Comparison of ENCODE assay signal across 10 cellular contexts in genomic region chr21:42737969-42738590, GRCh38.
DNase-seq lines count a peak whose midpoint lies in the region; ATAC-seq, FAIRE-seq and TF ChIP-seq lines count a peak whose summit lies in the region.
"Had no signal": no experiment of that assay in that cellular context is flagged by ENCODE, and none has a peak within 500 bp of the region (broad histone marks: within the 10 kb centered on the region; RNA-seq: fewer than 3 reads in every experiment).

No MANE protein-coding gene starts in this region.

- POLR2A ChIA-PET in CD4-positive, alpha-beta T cell (lab: Charles Lee), result interaction anchor here (0.7 to 2.8 kb wide), 13 partner anchors 9 to 155 kb away, joined by 3 to 69 read pairs (median 4); partner anchors contain the start of genes NDUFV3 and PDE9A
- POLR2A ChIA-PET in T-cell (lab: Charles Lee), result no interaction called here
- POLR2A ChIA-PET in endothelial cell of umbilical vein (lab: Charles Lee), result no interaction called here

- H3F3A ChIP-seq in neural progenitor cell (ENCODE audit: low read depth), result no peaks in the 10 kb centered on the region

- H3K4me2 ChIP-seq in endothelial cell of umbilical vein (ENCODE audit: insufficient read depth, low read length) (no peak overlapping the region), neural progenitor cell (no peak overlapping the region)

- BruUV-seq in endothelial cell of umbilical vein (replicated peaks; lab: Mats Ljungman, UMichigan), result no TSS peak

- peak overlapping the region; percentile 97 for H3K27ac Mint-ChIP-seq in CD4-positive, alpha-beta T cell
- peak overlapping the region; percentile 100 for H3K27ac Mint-ChIP-seq in T-cell
- H3K27ac Mint-ChIP-seq in neural progenitor cell, result peak overlapping the region; percentile 91
- H3K27ac Mint-ChIP-seq in osteocyte (ENCODE audit: unreplicated experiment), result no peak overlapping the region

- H3K9me3 Mint-ChIP-seq in CD4-positive, alpha-beta T cell, result no peaks in the 10 kb centered on the region
- no peaks in the 10 kb centered on the region for H3K9me3 Mint-ChIP-seq in T-cell
- no peaks in the 10 kb centered on the region for H3K9me3 Mint-ChIP-seq in neural progenitor cell
- H3K9me3 Mint-ChIP-seq in osteocyte (ENCODE audit: unreplicated experiment), result no peaks in the 10 kb centered on the region

- no peaks in the 10 kb centered on the region for H3K27me3 Mint-ChIP-seq in CD4-positive, alpha-beta T cell
- H3K27me3 Mint-ChIP-seq in T-cell, result no peaks in the 10 kb centered on the region
- H3K27me3 Mint-ChIP-seq in neural progenitor cell (ENCODE audit: insufficient read depth, low read depth), result no peaks in the 10 kb centered on the region
- peaks cover 2% of the 10 kb centered on the region for H3K27me3 Mint-ChIP-seq in osteocyte (ENCODE audit: unreplicated experiment)

- peak overlapping the region; percentile 74 for H3K27ac ChIP-seq in CD4-positive, alpha-beta T cell (ENCODE audit: low read depth, low read length)
- H3K27ac ChIP-seq in endothelial cell of umbilical vein (ENCODE audit: insufficient read depth, low read depth, low read length) (no peak overlapping the region), neural progenitor cell (peak overlapping the region; percentile 20)
- H3K27ac ChIP-seq: epithelial cell of prostate had no signal

- dilution Hi-C loops in endothelial cell of umbilical vein (cut with MboI; ENCODE audit: extremely low pct_ligation_motif_present, low sequenced_read_pairs), result no loop called here

- H3K4me1 ChIP-seq in endothelial cell of umbilical vein (ENCODE audit: control insufficient read depth, extremely low read depth, insufficient read depth, low read length) (no peaks in the 10 kb centered on the region), neural progenitor cell (no peaks in the 10 kb centered on the region)

- peaks cover 59% of the 10 kb centered on the region for H3K4me1 Mint-ChIP-seq in CD4-positive, alpha-beta T cell (ENCODE audit: low read depth)
- H3K4me1 Mint-ChIP-seq in T-cell (peaks cover 51 to 64% (median 62%) of the 10 kb centered on the region in 3 donors), neural progenitor cell (peaks cover 27% of the 10 kb centered on the region), osteocyte (ENCODE audit: unreplicated experiment) (peaks cover 7% of the 10 kb centered on the region)

- no peak for FAIRE-seq in endothelial cell of umbilical vein (lab: Jason Lieb, UNC)

- no peaks in the 10 kb centered on the region for H3K27me3 ChIP-seq in CD4-positive, alpha-beta T cell (ENCODE audit: control insufficient read depth, insufficient read depth, low read length)
- H3K27me3 ChIP-seq in endothelial cell of umbilical vein (ENCODE audit: control insufficient read depth in 2 of 2, insufficient read depth in 2 of 2, low read length in 2 of 2), result peaks cover 0 to 3% of the 10 kb centered on the region in 2 experiments
- H3K27me3 ChIP-seq in neural progenitor cell, result no peaks in the 10 kb centered on the region

- H3K4me3 ChIP-seq in endothelial cell of umbilical vein (replicated peaks in 1 of 3; ENCODE audit: insufficient read depth in 1 of 3, low read depth in 1 of 3, low read length in 3 of 3), result no peak overlapping the region
- H3K4me3 ChIP-seq in neural progenitor cell, result no peak overlapping the region

- no peak for TF ChIP-seq POLR2A in endothelial cell of umbilical vein (IDR thresholded peaks at IDR 0.05; ENCODE audit: low read depth, low read length)

- H3K36me3 Mint-ChIP-seq in CD4-positive, alpha-beta T cell (ENCODE audit: low read depth), result peaks cover 44% of the 10 kb centered on the region
- H3K36me3 Mint-ChIP-seq in T-cell, result peaks cover 21% of the 10 kb centered on the region
- peaks cover 16% of the 10 kb centered on the region for H3K36me3 Mint-ChIP-seq in neural progenitor cell
- H3K36me3 Mint-ChIP-seq in osteocyte (ENCODE audit: unreplicated experiment), result peaks cover 15% of the 10 kb centered on the region

- H3K9ac ChIP-seq in endothelial cell of umbilical vein (replicated peaks; ENCODE audit: extremely low read depth, insufficient read depth, low read length), result no peak overlapping the region
- H3K9ac ChIP-seq in neural progenitor cell, result no peak overlapping the region

- peak overlapping the region; percentile 80 for H3K4me3 Mint-ChIP-seq in CD4-positive, alpha-beta T cell
- peak overlapping the region; percentile 53 to 74 (median 59) for H3K4me3 Mint-ChIP-seq in T-cell
- no peak overlapping the region for H3K4me3 Mint-ChIP-seq in neural progenitor cell
- H3K4me3 Mint-ChIP-seq in osteocyte (ENCODE audit: unreplicated experiment), result no peak overlapping the region

- no peaks in the 10 kb centered on the region for H4K20me1 ChIP-seq in endothelial cell of umbilical vein (replicated peaks; ENCODE audit: control insufficient read depth, extremely low read depth, insufficient read depth, low read length)
- no peaks in the 10 kb centered on the region for H4K20me1 ChIP-seq in neural progenitor cell (ENCODE audit: low read depth)

- intact Hi-C loops in CD4-positive, alpha-beta T cell (cut with DNase I, micrococcal nuclease), result loop anchor here in 1 of 2 experiments (1.0 to 2.0 kb wide), 2 partner anchors 9 to 45 kb away; no protein-coding TSS in a partner anchor
- intact Hi-C loops in endothelial cell of umbilical vein (cut with micrococcal nuclease), result no loop called here

- peak in 8 of 10 experiments; percentile 6 to 50 (median 29) for DNase-seq in CD4-positive, alpha-beta T cell
- DNase-seq in T-cell (peak in 29 of 34 experiments; percentile 11 to 63 (median 41)), endothelial cell of umbilical vein (ENCODE audit: low read depth, low spot score) (peak; percentile 25), neural progenitor cell (ENCODE audit: low spot score) (no peak), T-helper 9 cell (no peak), NCI-H1436 treated with DMSO at 0.1 percent for 48 hours (lab: John Stamatoyannopoulos, UW) (no peak), osteocyte (ENCODE audit: extremely low spot score, unreplicated experiment) (no peak)
- no peak for DNase-seq in effector CD4-positive, alpha-beta T cell
- DNase-seq: NCI-H510A had no signal

- peak; percentile 93 for ATAC-seq in CD4-positive, alpha-beta T cell (ENCODE audit: poor library complexity)
- peak in 2 of 4 experiments; percentile 92 to 93 for ATAC-seq in T-cell (replicated peaks in 1 of 4)

- no peak for TF ChIP-seq CTCF in CD4-positive, alpha-beta T cell (IDR thresholded peaks at IDR 0.05)
- no peak for TF ChIP-seq CTCF in endothelial cell of umbilical vein (IDR thresholded peaks at IDR 0.05; ENCODE audit: extremely low read depth in 1 of 2, insufficient read depth in 1 of 2, low read depth in 1 of 2, low read length in 2 of 2)
- no peak for TF ChIP-seq CTCF in neural progenitor cell (IDR thresholded peaks at IDR 0.05)
- no peak for TF ChIP-seq CTCF in osteocyte (IDR thresholded peaks at IDR 0.05)

- CTCF ChIA-PET in CD4-positive, alpha-beta T cell (lab: Charles Lee), result no interaction called here
- CTCF ChIA-PET in T-cell (lab: Charles Lee), result interaction anchor here (0.6 to 0.7 kb wide), 2 partner anchors 21 to 500 kb away, joined by 3 read pairs; no protein-coding TSS in a partner anchor
- CTCF ChIA-PET in endothelial cell of umbilical vein (lab: Charles Lee), result interaction anchor here (1.5 kb wide), 1 partner anchor 9 kb away, joined by 4 read pairs; no protein-coding TSS in a partner anchor

- H3K36me3 ChIP-seq in endothelial cell of umbilical vein (ENCODE audit: control insufficient read depth in 2 of 2, extremely low read depth in 1 of 2, insufficient read depth in 2 of 2, low read length in 2 of 2) (no peaks in the 10 kb centered on the region), neural progenitor cell (no peaks in the 10 kb centered on the region)

- no peaks in the 10 kb centered on the region for H3K9me3 ChIP-seq in CD4-positive, alpha-beta T cell (ENCODE audit: control insufficient read depth, low read length)
- no peaks in the 10 kb centered on the region for H3K9me3 ChIP-seq in endothelial cell of umbilical vein (replicated peaks; ENCODE audit: control insufficient read depth, insufficient read depth, low read length)
- no peaks in the 10 kb centered on the region for H3K9me3 ChIP-seq in neural progenitor cell (ENCODE audit: low read depth)

- no peaks in the 10 kb centered on the region for H3K79me2 ChIP-seq in endothelial cell of umbilical vein (ENCODE audit: control insufficient read depth, insufficient read depth, low read length)
- H3K79me2 ChIP-seq in neural progenitor cell (ENCODE audit: low read depth), result no peaks in the 10 kb centered on the region

- H2AFZ ChIP-seq in endothelial cell of umbilical vein (ENCODE audit: low read depth, low read length) (peak overlapping the region; percentile 62), neural progenitor cell (replicated peaks) (no peak overlapping the region)

- no peaks in the 10 kb centered on the region for H3K9me1 ChIP-seq in endothelial cell of umbilical vein (replicated peaks; ENCODE audit: control insufficient read depth, extremely low read depth, insufficient read depth, low read length)

TF ChIP-seq in endothelial cell of umbilical vein, 7 proteins besides CTCF, POLR2A, EP300 and RAD21:
- TF ChIP-seq GATA2 (IDR thresholded peaks at IDR 0.05; ENCODE audit: insufficient read depth, insufficient read length, low read depth, low read length), result no peak
- TF ChIP-seq JUN (IDR thresholded peaks at IDR 0.05; ENCODE audit: borderline replicate concordance, insufficient read depth, insufficient read length, low read depth), result no peak
- TF ChIP-seq, protein P1, sequence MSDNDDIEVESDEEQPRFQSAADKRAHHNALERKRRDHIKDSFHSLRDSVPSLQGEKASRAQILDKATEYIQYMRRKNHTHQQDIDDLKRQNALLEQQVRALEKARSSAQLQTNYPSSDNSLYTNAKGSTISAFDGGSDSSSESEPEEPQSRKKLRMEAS (IDR thresholded peaks at IDR 0.05; ENCODE audit: insufficient read depth, insufficient read length), result no peak
- TF ChIP-seq POLR2AphosphoS5 (IDR thresholded peaks at IDR 0.05; ENCODE audit: insufficient read depth, low read depth, low read length), result no peak
- TF ChIP-seq EZH2 (IDR thresholded peaks at IDR 0.05; ENCODE audit: borderline replicate concordance, low read depth, low read length, severe bottlenecking), result no peak
- TF ChIP-seq MYC (IDR thresholded peaks at IDR 0.05; ENCODE audit: low read depth, low read length), result no peak
- TF ChIP-seq FOS (IDR thresholded peaks at IDR 0.05; ENCODE audit: borderline replicate concordance, insufficient read depth, low read length), result no peak

Comparison
In these comparisons a context has a peak if more than half of its experiments do, and no peak if none do; other contexts are left out.
1. DNase-seq: peak in CD4-positive, alpha-beta T cell (8 of 10), T-cell (29 of 34) and endothelial cell of umbilical vein (single experiment); none in neural progenitor cell (single experiment), T-helper 9 cell (single experiment), NCI-H1436 treated with DMSO at 0.1 percent for 48 hours (single experiment), osteocyte (single experiment) and effector CD4-positive, alpha-beta T cell (single experiment).
2. H3K4me3 Mint-ChIP-seq: peak in CD4-positive, alpha-beta T cell (single experiment) and T-cell (3 of 3); none in neural progenitor cell (single experiment) and osteocyte (single experiment).